In the genomic region with DNA sequence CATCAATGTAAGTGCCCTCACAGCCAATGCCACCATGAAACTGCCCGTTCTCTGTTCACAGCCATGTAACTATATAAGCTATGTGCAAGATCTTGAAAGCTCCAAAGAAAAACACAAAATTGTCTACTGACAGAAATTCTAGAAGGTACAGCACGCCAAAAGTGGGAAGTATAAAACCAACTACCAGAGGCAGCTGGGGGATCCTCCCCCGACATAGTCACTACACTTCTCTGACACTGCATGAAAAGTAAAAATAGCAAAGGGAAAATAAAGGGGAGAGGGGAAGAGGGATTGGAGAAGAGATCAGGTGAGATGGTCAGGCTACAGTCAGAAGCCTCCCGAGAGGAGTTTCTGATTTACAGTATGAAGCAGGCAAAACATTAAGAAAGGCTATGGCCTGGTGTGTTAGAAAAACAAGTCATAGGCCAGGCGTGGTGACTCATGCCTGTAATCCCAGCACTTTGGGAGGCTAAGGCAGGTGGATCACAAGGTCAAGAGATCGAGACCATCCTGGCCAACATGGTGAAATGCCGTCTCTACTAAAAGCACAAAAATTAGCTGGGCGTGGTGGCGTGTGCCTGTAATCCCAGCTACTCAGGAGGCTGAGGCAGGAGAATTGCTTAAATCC, we compare ENCODE assay signal across 1 cellular context.
TF ChIP-seq lines count a peak whose summit lies in the region.

No MANE protein-coding gene starts in this region.

TF ChIP-seq in WTC11, 78 proteins besides CTCF, POLR2A, EP300 and RAD21 (continued from another document):
- TF ChIP-seq, protein P1, sequence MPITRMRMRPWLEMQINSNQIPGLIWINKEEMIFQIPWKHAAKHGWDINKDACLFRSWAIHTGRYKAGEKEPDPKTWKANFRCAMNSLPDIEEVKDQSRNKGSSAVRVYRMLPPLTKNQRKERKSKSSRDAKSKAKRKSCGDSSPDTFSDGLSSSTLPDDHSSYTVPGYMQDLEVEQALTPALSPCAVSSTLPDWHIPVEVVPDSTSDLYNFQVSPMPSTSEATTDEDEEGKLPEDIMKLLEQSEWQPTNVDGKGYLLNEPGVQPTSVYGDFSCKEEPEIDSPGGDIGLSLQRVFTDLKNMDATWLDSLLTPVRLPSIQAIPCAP (CRISPR knock-in tag; IDR thresholded peaks at IDR 0.05): no peak
- TF ChIP-seq ETV6 (CRISPR knock-in tag; IDR thresholded peaks at IDR 0.05): no peak
- TF ChIP-seq ARID4B (CRISPR knock-in tag; IDR thresholded peaks at IDR 0.05; ENCODE audit: borderline replicate concordance): no peak
- TF ChIP-seq NFATC4 (CRISPR knock-in tag; IDR thresholded peaks at IDR 0.05): no peak
- no peak for TF ChIP-seq FOXJ3 (CRISPR knock-in tag; IDR thresholded peaks at IDR 0.05; ENCODE audit: borderline replicate concordance)
- no peak for TF ChIP-seq ZNF138 (CRISPR knock-in tag; conservative IDR thresholded peaks at IDR 0.05)
- no peak for TF ChIP-seq USF1 (CRISPR knock-in tag; IDR thresholded peaks at IDR 0.05)
